ENCODE assay signal across 8 cellular contexts in genomic region chr19:17932485-17933338, GRCh38. TPM values are rescaled to one million over a fixed set of nuclear protein-coding genes. Genes with fewer than 3 reads are reported as not detected.
DNase-seq lines count a peak whose midpoint lies in the region; ATAC-seq and TF ChIP-seq lines count a peak whose summit lies in the region.

CCDC124 (plus strand) TSS chr19:17933015; CDS start chr19:17936421, 3,406 bp downstream.

- H3K79me2 ChIP-seq in PC-3 (ENCODE audit: low read length) = peaks cover 22% of the 10 kb centered on the region

- POLR2A ChIA-PET in PC-3 (lab: Charles Lee; ENCODE audit: unreplicated experiment) = interaction anchor here (0.6 to 1.0 kb wide), 5 partner anchors 15 to 73 kb away, joined by 3 to 11 read pairs (median 3); partner anchors contain the start of gene RPL18A

- peak; percentile 95 for TF ChIP-seq RAD21 in Ishikawa (IDR thresholded peaks at IDR 0.05; ENCODE audit: low read depth)

- H3K9me2 ChIP-seq in PC-3 (replicated peaks; ENCODE audit: low read length) = no peaks in the 10 kb centered on the region

- DNase-seq in DMS79 treated with DMSO at 0.1 percent for 48 hours (lab: John Stamatoyannopoulos, UW) (peak; percentile 94), PC-3 (peak; percentile 95), myocyte (ENCODE audit: low read depth) (peak; percentile 93)
- peak; percentile 92 for DNase-seq in activated T-cell treated with anti-CD3 and anti-CD28 coated beads, Interleukin-2, amount 50 U/mL, for 24 hours
- peak; percentile 80 to 89 for DNase-seq in stimulated activated CD8-positive, alpha-beta memory T cell treated with anti-CD3 and anti-CD28 coated beads, Interleukin-7, amount 100 ng/mL, for 4 hours (ENCODE audit: low read depth in 2 of 2)

- peak within 1 kb of the TSS; percentile 99 for H3K4me2 ChIP-seq in PC-3 (ENCODE audit: low read length)

- peak within 1 kb of the TSS; percentile 83 for H3K27ac ChIP-seq in PC-3 (ENCODE audit: low read length)

- no peaks in the 10 kb centered on the region for H3K9me3 Mint-ChIP-seq in activated T-cell treated with anti-CD3 and anti-CD28 coated beads, Interleukin-2, amount 50 U/mL, for 24 hours

- intact Hi-C loops in PC-3 (cut with micrococcal nuclease) = loop anchor here (1.0 to 2.0 kb wide), 2 partner anchors 62 to 74 kb away; partner anchors contain the start of gene RPL18A

- peak within 1 kb of the TSS; percentile 99 for H3K27ac Mint-ChIP-seq in activated T-cell treated with anti-CD3 and anti-CD28 coated beads, Interleukin-2, amount 50 U/mL, for 24 hours

- peak within 1 kb of the TSS; percentile 88 for H3K4me3 Mint-ChIP-seq in activated T-cell treated with anti-CD3 and anti-CD28 coated beads, Interleukin-2, amount 50 U/mL, for 24 hours

- no peak; the same call in 1 of the 2 replicates for TF ChIP-seq EP300 in Ishikawa (IDR thresholded peaks at IDR 0.05; ENCODE audit: borderline replicate concordance)

- CTCF ChIA-PET in PC-3 (lab: Charles Lee) = interaction anchor here (0.5 to 2.5 kb wide), 5 partner anchors 62 to 1737 kb away, joined by 3 to 105 read pairs (median 6); partner anchors contain the start of genes RPL18A and SLC5A5

- H3K9me3 ChIP-seq in PC-3 (ENCODE audit: low read length) = no peaks in the 10 kb centered on the region

- H3K9ac ChIP-seq in PC-3 (ENCODE audit: low read length) = peak within 1 kb of the TSS; percentile 94

- H2AFZ ChIP-seq in PC-3 (ENCODE audit: low read length) = peak within 1 kb of the TSS; percentile 84

- H4K20me1 ChIP-seq in PC-3 (ENCODE audit: low read length) = no peaks in the 10 kb centered on the region

- TF ChIP-seq CTCF in PC-3 (conservative IDR thresholded peaks at IDR 0.05; ENCODE audit: low read depth, low read length) = peak; percentile 95

- H3K4me1 Mint-ChIP-seq in activated T-cell treated with anti-CD3 and anti-CD28 coated beads, Interleukin-2, amount 50 U/mL, for 24 hours (ENCODE audit: low read depth) = peaks cover 31% of the 10 kb centered on the region

- H3K36me3 Mint-ChIP-seq in activated T-cell treated with anti-CD3 and anti-CD28 coated beads, Interleukin-2, amount 50 U/mL, for 24 hours (ENCODE audit: low read depth) = peaks cover 31% of the 10 kb centered on the region

- peaks cover 9% of the 10 kb centered on the region for H3K4me1 ChIP-seq in PC-3 (ENCODE audit: insufficient read depth, low read length)

- no peaks in the 10 kb centered on the region for H3F3A ChIP-seq in PC-3 (ENCODE audit: low read length, unreplicated experiment)

- H3K36me3 ChIP-seq in PC-3 (ENCODE audit: low read depth, low read length) = no peaks in the 10 kb centered on the region

- peak within 1 kb of the TSS; percentile 86 for H3K4me3 ChIP-seq in PC-3 (ENCODE audit: low read length)

- no peaks in the 10 kb centered on the region for H3K27me3 Mint-ChIP-seq in activated T-cell treated with anti-CD3 and anti-CD28 coated beads, Interleukin-2, amount 50 U/mL, for 24 hours

- H3K27me3 ChIP-seq in PC-3 (ENCODE audit: low read length) = no peaks in the 10 kb centered on the region

- BruUV-seq in PC-3 (replicated peaks; lab: Mats Ljungman, UMichigan) = TSS peak; percentile 78

- peak; percentile 60 for ATAC-seq in GM21576 (IDR thresholded peaks at IDR 0.05; ENCODE audit: unreplicated experiment)
- peak; percentile 84 for ATAC-seq in PC-3
- ATAC-seq in esophagus mucosa = peak; percentile 93

TF ChIP-seq in Ishikawa, 13 proteins besides CTCF, POLR2A, EP300 and RAD21:
- TF ChIP-seq ZBTB7A (IDR thresholded peaks at IDR 0.05; ENCODE audit: low read depth) (no peak; the same call in 1 of the 2 replicates), CREB1 (IDR thresholded peaks at IDR 0.05; ENCODE audit: low read depth) (peak; percentile 99), USF1 (IDR thresholded peaks at IDR 0.05) (peak; percentile 94), MAX (IDR thresholded peaks at IDR 0.05) (peak; percentile 98), TEAD4 (IDR thresholded peaks at IDR 0.05) (no peak), EGR1 (IDR thresholded peaks at IDR 0.05) (peak; percentile 99), FOXM1 (IDR thresholded peaks at IDR 0.05; ENCODE audit: borderline replicate concordance, low read depth) (peak; percentile 17; the same call in 1 of the 2 replicates), TAF1 (IDR thresholded peaks at IDR 0.05; ENCODE audit: low read depth) (peak; percentile 78; the same call in 1 of the 2 replicates), TCF12 (IDR thresholded peaks at IDR 0.05; ENCODE audit: low read depth) (peak; percentile 64), CEBPB (IDR thresholded peaks at IDR 0.05) (no peak), YY1 (IDR thresholded peaks at IDR 0.05; ENCODE audit: low read depth) (peak; percentile 100), NFIC (IDR thresholded peaks at IDR 0.05) (no peak), REST (IDR thresholded peaks at IDR 0.05; ENCODE audit: low read depth) (no peak)

RNA-seq across cellular contexts. Expression of gene CCDC124, which starts in this region (rescaled TPM):
- total RNA-seq in PC-3 (2014; rRNA removed) (165 and 247 TPM in 2 replicates), esophagus mucosa (52.5 TPM), myocyte (56.5 and 61.3 TPM in 2 replicates)
- 137 TPM for polyA plus RNA-seq in myocyte (2012)

Comparison
In these comparisons a context has a peak if more than half of its experiments do, and no peak if none do; other contexts are left out.
1. Peak in every context shown above with its lines: DNase-seq, ATAC-seq, H3K4me3 ChIP-seq and H3K27ac ChIP-seq.